In the genomic region with DNA sequence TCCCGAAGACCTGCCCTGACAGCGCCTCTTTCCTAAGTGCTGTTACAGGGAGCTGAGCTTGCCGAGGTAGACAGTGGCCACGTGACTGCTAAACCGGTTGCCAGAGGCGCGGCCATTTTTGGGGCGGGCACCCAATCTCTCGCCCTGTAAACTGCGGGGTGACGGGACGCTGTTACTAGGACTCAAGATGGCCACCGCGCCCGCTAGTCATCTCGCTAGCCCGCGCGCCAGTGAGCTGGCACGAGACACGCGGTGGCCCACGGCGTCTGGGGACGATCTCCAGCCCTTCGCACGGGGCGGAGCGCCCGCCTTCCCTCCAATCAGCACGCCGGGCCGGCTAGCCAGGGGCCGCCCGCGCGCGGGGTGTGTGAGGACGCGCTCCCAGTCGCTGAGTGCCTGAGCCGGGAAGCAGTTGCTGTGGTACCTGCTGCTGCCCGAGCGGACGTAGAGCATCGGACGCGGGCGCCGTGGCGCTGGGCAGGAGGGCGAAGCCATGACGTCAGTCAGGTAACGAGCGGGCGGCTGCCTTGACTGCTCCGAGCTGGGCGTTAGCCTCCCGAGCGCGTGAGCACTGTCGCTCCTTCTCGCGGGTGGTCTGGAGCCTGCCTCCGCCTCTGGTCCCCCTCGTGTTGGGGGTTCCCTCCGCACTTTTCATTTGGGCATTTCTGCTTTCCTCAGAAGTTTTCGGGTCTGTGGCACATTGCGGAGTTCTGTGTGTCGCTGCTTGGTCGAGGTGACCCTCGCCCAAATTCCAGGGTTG, we compare ENCODE assay signal across 1 cellular context.
A peak's percentile ranks its signal among the peaks of the same experiment; 100 is the strongest.
TF ChIP-seq lines count a peak whose summit lies in the region.

No MANE protein-coding gene starts in this region.

TF ChIP-seq in HepG2, 621 proteins besides CTCF, POLR2A, EP300 and RAD21 (continued from another document and continues in another):
- TF ChIP-seq, protein P1, sequence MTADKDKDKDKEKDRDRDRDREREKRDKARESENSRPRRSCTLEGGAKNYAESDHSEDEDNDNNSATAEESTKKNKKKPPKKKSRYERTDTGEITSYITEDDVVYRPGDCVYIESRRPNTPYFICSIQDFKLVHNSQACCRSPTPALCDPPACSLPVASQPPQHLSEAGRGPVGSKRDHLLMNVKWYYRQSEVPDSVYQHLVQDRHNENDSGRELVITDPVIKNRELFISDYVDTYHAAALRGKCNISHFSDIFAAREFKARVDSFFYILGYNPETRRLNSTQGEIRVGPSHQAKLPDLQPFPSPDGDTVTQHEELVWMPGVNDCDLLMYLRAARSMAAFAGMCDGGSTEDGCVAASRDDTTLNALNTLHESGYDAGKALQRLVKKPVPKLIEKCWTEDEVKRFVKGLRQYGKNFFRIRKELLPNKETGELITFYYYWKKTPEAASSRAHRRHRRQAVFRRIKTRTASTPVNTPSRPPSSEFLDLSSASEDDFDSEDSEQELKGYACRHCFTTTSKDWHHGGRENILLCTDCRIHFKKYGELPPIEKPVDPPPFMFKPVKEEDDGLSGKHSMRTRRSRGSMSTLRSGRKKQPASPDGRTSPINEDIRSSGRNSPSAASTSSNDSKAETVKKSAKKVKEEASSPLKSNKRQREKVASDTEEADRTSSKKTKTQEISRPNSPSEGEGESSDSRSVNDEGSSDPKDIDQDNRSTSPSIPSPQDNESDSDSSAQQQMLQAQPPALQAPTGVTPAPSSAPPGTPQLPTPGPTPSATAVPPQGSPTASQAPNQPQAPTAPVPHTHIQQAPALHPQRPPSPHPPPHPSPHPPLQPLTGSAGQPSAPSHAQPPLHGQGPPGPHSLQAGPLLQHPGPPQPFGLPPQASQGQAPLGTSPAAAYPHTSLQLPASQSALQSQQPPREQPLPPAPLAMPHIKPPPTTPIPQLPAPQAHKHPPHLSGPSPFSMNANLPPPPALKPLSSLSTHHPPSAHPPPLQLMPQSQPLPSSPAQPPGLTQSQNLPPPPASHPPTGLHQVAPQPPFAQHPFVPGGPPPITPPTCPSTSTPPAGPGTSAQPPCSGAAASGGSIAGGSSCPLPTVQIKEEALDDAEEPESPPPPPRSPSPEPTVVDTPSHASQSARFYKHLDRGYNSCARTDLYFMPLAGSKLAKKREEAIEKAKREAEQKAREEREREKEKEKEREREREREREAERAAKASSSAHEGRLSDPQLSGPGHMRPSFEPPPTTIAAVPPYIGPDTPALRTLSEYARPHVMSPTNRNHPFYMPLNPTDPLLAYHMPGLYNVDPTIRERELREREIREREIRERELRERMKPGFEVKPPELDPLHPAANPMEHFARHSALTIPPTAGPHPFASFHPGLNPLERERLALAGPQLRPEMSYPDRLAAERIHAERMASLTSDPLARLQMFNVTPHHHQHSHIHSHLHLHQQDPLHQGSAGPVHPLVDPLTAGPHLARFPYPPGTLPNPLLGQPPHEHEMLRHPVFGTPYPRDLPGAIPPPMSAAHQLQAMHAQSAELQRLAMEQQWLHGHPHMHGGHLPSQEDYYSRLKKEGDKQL (CRISPR knock-in tag; IDR thresholded peaks at IDR 0.05; ENCODE audit: low read depth), result peak; percentile 28; the same call in 1 of the 2 replicates
- TF ChIP-seq, protein P2, sequence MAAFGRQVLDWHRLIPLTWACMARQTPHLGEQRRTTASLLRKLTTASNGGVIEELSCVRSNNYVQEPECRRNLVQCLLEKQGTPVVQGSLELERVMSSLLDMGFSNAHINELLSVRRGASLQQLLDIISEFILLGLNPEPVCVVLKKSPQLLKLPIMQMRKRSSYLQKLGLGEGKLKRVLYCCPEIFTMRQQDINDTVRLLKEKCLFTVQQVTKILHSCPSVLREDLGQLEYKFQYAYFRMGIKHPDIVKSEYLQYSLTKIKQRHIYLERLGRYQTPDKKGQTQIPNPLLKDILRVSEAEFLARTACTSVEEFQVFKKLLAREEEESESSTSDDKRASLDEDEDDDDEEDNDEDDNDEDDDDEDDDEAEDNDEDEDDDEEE (CRISPR knock-in tag; IDR thresholded peaks at IDR 0.05), result peak; percentile 67; the same call in 1 of the 2 replicates
- TF ChIP-seq SMARCC2 (IDR thresholded peaks at IDR 0.05) (no peak), CEBPB (IDR thresholded peaks at IDR 0.05; ENCODE audit: borderline replicate concordance, low read depth, low read length) (no peak), SATB2 (CRISPR knock-in tag; IDR thresholded peaks at IDR 0.05) (peak; percentile 88; the same call in 1 of the 2 replicates), ZNF510 (CRISPR knock-in tag; IDR thresholded peaks at IDR 0.05; ENCODE audit: low read depth) (peak; percentile 84; the same call in 1 of the 2 replicates), SAP130 (CRISPR knock-in tag; IDR thresholded peaks at IDR 0.05; ENCODE audit: low read depth) (peak; percentile 88), NPAS2 (CRISPR knock-in tag; IDR thresholded peaks at IDR 0.05; ENCODE audit: borderline replicate concordance) (no peak), TSC22D2 (CRISPR knock-in tag; IDR thresholded peaks at IDR 0.05; ENCODE audit: borderline replicate concordance) (peak; percentile 87; the same call in 1 of the 2 replicates), SMARCE1 (IDR thresholded peaks at IDR 0.05; ENCODE audit: borderline replicate concordance) (no peak), SP5 (CRISPR knock-in tag; IDR thresholded peaks at IDR 0.05; ENCODE audit: borderline replicate concordance, low read depth) (peak; percentile 61; the same call in 1 of the 2 replicates), ZFP36L1 (CRISPR knock-in tag; IDR thresholded peaks at IDR 0.05) (peak; percentile 98), PITX1 (CRISPR knock-in tag; IDR thresholded peaks at IDR 0.05) (peak; percentile 54; the same call in 1 of the 2 replicates), NR2F2 (IDR thresholded peaks at IDR 0.05; ENCODE audit: borderline replicate concordance, low read depth) (peak; percentile 39; the same call in 1 of the 2 replicates), ZNF17 (CRISPR knock-in tag; IDR thresholded peaks at IDR 0.05) (no peak), HDAC2 (CRISPR knock-in tag; IDR thresholded peaks at IDR 0.05) (peak; percentile 68), MED13 (CRISPR knock-in tag; IDR thresholded peaks at IDR 0.05) (peak; percentile 26; the same call in 1 of the 2 replicates), SPEN (CRISPR knock-in tag; IDR thresholded peaks at IDR 0.05; ENCODE audit: low read depth) (peak; percentile 68), TAF15 (IDR thresholded peaks at IDR 0.05; ENCODE audit: low read depth, low read length, poor library complexity, severe bottlenecking) (peak; percentile 16), REXO4 (CRISPR knock-in tag; IDR thresholded peaks at IDR 0.05; ENCODE audit: borderline replicate concordance) (no peak; the same call in none of the 2 replicates), ZNF234 (CRISPR knock-in tag; conservative IDR thresholded peaks at IDR 0.05) (no peak; the same call in 1 of the 2 replicates)
- TF ChIP-seq, protein P3, sequence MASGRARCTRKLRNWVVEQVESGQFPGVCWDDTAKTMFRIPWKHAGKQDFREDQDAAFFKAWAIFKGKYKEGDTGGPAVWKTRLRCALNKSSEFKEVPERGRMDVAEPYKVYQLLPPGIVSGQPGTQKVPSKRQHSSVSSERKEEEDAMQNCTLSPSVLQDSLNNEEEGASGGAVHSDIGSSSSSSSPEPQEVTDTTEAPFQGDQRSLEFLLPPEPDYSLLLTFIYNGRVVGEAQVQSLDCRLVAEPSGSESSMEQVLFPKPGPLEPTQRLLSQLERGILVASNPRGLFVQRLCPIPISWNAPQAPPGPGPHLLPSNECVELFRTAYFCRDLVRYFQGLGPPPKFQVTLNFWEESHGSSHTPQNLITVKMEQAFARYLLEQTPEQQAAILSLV (CRISPR knock-in tag; IDR thresholded peaks at IDR 0.05; ENCODE audit: borderline replicate concordance), result peak; percentile 88
- TF ChIP-seq, protein P4, sequence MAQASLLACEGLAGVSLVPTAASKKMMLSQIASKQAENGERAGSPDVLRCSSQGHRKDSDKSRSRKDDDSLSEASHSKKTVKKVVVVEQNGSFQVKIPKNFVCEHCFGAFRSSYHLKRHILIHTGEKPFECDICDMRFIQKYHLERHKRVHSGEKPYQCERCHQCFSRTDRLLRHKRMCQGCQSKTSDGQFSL (CRISPR knock-in tag; IDR thresholded peaks at IDR 0.05), result peak; percentile 54; the same call in 1 of the 2 replicates
- TF ChIP-seq, protein P5, sequence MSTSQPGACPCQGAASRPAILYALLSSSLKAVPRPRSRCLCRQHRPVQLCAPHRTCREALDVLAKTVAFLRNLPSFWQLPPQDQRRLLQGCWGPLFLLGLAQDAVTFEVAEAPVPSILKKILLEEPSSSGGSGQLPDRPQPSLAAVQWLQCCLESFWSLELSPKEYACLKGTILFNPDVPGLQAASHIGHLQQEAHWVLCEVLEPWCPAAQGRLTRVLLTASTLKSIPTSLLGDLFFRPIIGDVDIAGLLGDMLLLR (CRISPR knock-in tag; IDR thresholded peaks at IDR 0.05), result peak; percentile 88
- TF ChIP-seq, protein P6, sequence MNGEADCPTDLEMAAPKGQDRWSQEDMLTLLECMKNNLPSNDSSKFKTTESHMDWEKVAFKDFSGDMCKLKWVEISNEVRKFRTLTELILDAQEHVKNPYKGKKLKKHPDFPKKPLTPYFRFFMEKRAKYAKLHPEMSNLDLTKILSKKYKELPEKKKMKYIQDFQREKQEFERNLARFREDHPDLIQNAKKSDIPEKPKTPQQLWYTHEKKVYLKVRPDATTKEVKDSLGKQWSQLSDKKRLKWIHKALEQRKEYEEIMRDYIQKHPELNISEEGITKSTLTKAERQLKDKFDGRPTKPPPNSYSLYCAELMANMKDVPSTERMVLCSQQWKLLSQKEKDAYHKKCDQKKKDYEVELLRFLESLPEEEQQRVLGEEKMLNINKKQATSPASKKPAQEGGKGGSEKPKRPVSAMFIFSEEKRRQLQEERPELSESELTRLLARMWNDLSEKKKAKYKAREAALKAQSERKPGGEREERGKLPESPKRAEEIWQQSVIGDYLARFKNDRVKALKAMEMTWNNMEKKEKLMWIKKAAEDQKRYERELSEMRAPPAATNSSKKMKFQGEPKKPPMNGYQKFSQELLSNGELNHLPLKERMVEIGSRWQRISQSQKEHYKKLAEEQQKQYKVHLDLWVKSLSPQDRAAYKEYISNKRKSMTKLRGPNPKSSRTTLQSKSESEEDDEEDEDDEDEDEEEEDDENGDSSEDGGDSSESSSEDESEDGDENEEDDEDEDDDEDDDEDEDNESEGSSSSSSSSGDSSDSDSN (CRISPR knock-in tag; IDR thresholded peaks at IDR 0.05), result peak; percentile 94
- TF ChIP-seq, protein P7, sequence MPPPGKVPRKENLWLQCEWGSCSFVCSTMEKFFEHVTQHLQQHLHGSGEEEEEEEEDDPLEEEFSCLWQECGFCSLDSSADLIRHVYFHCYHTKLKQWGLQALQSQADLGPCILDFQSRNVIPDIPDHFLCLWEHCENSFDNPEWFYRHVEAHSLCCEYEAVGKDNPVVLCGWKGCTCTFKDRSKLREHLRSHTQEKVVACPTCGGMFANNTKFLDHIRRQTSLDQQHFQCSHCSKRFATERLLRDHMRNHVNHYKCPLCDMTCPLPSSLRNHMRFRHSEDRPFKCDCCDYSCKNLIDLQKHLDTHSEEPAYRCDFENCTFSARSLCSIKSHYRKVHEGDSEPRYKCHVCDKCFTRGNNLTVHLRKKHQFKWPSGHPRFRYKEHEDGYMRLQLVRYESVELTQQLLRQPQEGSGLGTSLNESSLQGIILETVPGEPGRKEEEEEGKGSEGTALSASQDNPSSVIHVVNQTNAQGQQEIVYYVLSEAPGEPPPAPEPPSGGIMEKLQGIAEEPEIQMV (CRISPR knock-in tag; IDR thresholded peaks at IDR 0.05; ENCODE audit: low read depth), result peak; percentile 89
- TF ChIP-seq, protein P8, sequence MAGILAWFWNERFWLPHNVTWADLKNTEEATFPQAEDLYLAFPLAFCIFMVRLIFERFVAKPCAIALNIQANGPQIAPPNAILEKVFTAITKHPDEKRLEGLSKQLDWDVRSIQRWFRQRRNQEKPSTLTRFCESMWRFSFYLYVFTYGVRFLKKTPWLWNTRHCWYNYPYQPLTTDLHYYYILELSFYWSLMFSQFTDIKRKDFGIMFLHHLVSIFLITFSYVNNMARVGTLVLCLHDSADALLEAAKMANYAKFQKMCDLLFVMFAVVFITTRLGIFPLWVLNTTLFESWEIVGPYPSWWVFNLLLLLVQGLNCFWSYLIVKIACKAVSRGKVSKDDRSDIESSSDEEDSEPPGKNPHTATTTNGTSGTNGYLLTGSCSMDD (CRISPR knock-in tag; IDR thresholded peaks at IDR 0.05), result no peak
- TF ChIP-seq, protein P9, sequence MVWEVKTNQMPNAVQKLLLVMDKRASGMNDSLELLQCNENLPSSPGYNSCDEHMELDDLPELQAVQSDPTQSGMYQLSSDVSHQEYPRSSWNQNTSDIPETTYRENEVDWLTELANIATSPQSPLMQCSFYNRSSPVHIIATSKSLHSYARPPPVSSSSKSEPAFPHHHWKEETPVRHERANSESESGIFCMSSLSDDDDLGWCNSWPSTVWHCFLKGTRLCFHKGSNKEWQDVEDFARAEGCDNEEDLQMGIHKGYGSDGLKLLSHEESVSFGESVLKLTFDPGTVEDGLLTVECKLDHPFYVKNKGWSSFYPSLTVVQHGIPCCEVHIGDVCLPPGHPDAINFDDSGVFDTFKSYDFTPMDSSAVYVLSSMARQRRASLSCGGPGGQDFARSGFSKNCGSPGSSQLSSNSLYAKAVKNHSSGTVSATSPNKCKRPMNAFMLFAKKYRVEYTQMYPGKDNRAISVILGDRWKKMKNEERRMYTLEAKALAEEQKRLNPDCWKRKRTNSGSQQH (CRISPR knock-in tag; IDR thresholded peaks at IDR 0.05; ENCODE audit: low read depth), result 0 out of 2 replicates have a peak, but pooled peaks have one; percentile 12
- TF ChIP-seq, protein P10, sequence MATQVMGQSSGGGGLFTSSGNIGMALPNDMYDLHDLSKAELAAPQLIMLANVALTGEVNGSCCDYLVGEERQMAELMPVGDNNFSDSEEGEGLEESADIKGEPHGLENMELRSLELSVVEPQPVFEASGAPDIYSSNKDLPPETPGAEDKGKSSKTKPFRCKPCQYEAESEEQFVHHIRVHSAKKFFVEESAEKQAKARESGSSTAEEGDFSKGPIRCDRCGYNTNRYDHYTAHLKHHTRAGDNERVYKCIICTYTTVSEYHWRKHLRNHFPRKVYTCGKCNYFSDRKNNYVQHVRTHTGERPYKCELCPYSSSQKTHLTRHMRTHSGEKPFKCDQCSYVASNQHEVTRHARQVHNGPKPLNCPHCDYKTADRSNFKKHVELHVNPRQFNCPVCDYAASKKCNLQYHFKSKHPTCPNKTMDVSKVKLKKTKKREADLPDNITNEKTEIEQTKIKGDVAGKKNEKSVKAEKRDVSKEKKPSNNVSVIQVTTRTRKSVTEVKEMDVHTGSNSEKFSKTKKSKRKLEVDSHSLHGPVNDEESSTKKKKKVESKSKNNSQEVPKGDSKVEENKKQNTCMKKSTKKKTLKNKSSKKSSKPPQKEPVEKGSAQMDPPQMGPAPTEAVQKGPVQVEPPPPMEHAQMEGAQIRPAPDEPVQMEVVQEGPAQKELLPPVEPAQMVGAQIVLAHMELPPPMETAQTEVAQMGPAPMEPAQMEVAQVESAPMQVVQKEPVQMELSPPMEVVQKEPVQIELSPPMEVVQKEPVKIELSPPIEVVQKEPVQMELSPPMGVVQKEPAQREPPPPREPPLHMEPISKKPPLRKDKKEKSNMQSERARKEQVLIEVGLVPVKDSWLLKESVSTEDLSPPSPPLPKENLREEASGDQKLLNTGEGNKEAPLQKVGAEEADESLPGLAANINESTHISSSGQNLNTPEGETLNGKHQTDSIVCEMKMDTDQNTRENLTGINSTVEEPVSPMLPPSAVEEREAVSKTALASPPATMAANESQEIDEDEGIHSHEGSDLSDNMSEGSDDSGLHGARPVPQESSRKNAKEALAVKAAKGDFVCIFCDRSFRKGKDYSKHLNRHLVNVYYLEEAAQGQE (IDR thresholded peaks at IDR 0.05; ENCODE audit: borderline replicate concordance in 1 of 2, low read depth in 1 of 2, low read length in 2 of 2), result no peak
